In genomic region chr9:77598510-77598909, GRCh38 we compare ENCODE assay signal across 11 cellular contexts. TPM values are rescaled to one million over a fixed set of nuclear protein-coding genes. Genes with fewer than 3 reads are reported as not detected.
DNase-seq lines count a peak whose midpoint lies in the region; ATAC-seq and TF ChIP-seq lines count a peak whose summit lies in the region.
"Had no signal": no experiment of that assay in that cellular context is flagged by ENCODE, and none has a peak within 500 bp of the region (broad histone marks: within the 10 kb centered on the region; RNA-seq: fewer than 3 reads in every experiment).

No MANE protein-coding gene starts in this region.

- H2BK120ac ChIP-seq in IMR-90 (ENCODE audit: low read depth, low read length) = no peak overlapping the region

- H3K23ac ChIP-seq in IMR-90 (ENCODE audit: low read depth, low read length) = no peak overlapping the region

- no peak overlapping the region for H3K18ac ChIP-seq in IMR-90 (ENCODE audit: low read depth, low read length)

- H2AK9ac ChIP-seq in IMR-90 (replicated peaks; ENCODE audit: low read depth, low read length, poor library complexity) = no peak overlapping the region

- TF ChIP-seq RAD21 in IMR-90 (IDR thresholded peaks at IDR 0.05; ENCODE audit: low read length) = no peak

- no peak overlapping the region for H3K9ac ChIP-seq in IMR-90 (ENCODE audit: low read depth, low read length)

- H3K4me2 ChIP-seq in IMR-90 (ENCODE audit: low read depth, low read length) = no peak overlapping the region

- no peaks in the 10 kb centered on the region for H3K9me1 ChIP-seq in IMR-90 (ENCODE audit: insufficient read depth, low read length)

- peaks cover 2% of the 10 kb centered on the region; the same call in 1 of the 2 replicates for H3K27me3 ChIP-seq in IMR-90 (ENCODE audit: control insufficient read depth, insufficient read depth, low read length)

- intact Hi-C loops in IMR-90 (cut with micrococcal nuclease) = no loop called here

- no peak overlapping the region for H3K14ac ChIP-seq in IMR-90 (replicated peaks; ENCODE audit: low read depth, low read length)

- no peaks in the 10 kb centered on the region for H3K79me1 ChIP-seq in IMR-90 (ENCODE audit: low read depth in 1 of 2, low read length in 2 of 2)

- H3K4ac ChIP-seq in IMR-90 (ENCODE audit: low read depth, low read length) = no peak overlapping the region

- POLR2A ChIA-PET in IMR-90 (lab: Charles Lee; ENCODE audit: unreplicated experiment) = no interaction called here

- no CpG with 5 or more reads among the region's 3 CpGs for WGBS in IMR-90 (ENCODE audit: extremely low coverage in 2 of 2, insufficient read length in 1 of 2), 2 experiments

- no peak overlapping the region for H2BK5ac ChIP-seq in IMR-90 (ENCODE audit: low read depth, low read length, poor library complexity, severe bottlenecking)

- H3K36me3 ChIP-seq in IMR-90 (ENCODE audit: control insufficient read depth, insufficient read depth, low read length) = no peaks in the 10 kb centered on the region

- no peak overlapping the region for H4K5ac ChIP-seq in IMR-90 (ENCODE audit: low read depth, low read length)

- no peak overlapping the region for H2BK15ac ChIP-seq in IMR-90 (ENCODE audit: low read depth, low read length)

- no peak for TF ChIP-seq POLR2A in IMR-90 (IDR thresholded peaks at IDR 0.05; ENCODE audit: low read depth, low read length)

- ATAC-seq in IMR-90 (ENCODE audit: low read depth) (peak; percentile 69), GM18909 (IDR thresholded peaks at IDR 0.05; ENCODE audit: poor library complexity, unreplicated experiment) (no peak), GM18907 (IDR thresholded peaks at IDR 0.05; ENCODE audit: unreplicated experiment) (no peak)

- H3K4me3 ChIP-seq in IMR-90 (ENCODE audit: insufficient read depth, low read depth, low read length) = no peak overlapping the region
- H3K4me3 ChIP-seq in skeletal muscle cell (ENCODE audit: low read depth, low read length) = no peak overlapping the region

- no peak overlapping the region for H4K91ac ChIP-seq in IMR-90 (ENCODE audit: insufficient read depth, low read depth, low read length)

- H3K56ac ChIP-seq in IMR-90 (ENCODE audit: extremely low read depth, insufficient read depth, low read length) = no peak overlapping the region

- no peak overlapping the region for H2AFZ ChIP-seq in IMR-90 (replicated peaks; ENCODE audit: low read length, poor library complexity)

- TF ChIP-seq CTCF in IMR-90 (conservative IDR thresholded peaks at IDR 0.05; ENCODE audit: low read depth, low read length) = no peak

- H4K8ac ChIP-seq in IMR-90 (ENCODE audit: low read depth in 2 of 2, low read length in 2 of 2) = no peak overlapping the region

- BruUV-seq in IMR-90 (replicated peaks; lab: Mats Ljungman, UMichigan) = no TSS peak

- H2AK5ac ChIP-seq in IMR-90 (ENCODE audit: low read depth, low read length) = no peak overlapping the region

- DNase-seq in IMR-90 (peak; percentile 37), globus pallidus (ENCODE audit: low spot score) (peak; percentile 42), skeletal muscle cell (ENCODE audit: low read depth) (peak; percentile 37), islet precursor cell (no peak), NCI-H2107 (lab: John Stamatoyannopoulos, UW) (no peak)
- DNase-seq: activated CD8-positive, alpha-beta memory T cell treated with anti-CD3 and anti-CD28 coated beads, Interleukin-2, amount 50 U/mL, for 4 hours; MV-4-11; stimulated activated CD4-positive, alpha-beta T cell treated with anti-CD3 and anti-CD28 coated beads, Interleukin-4, amount 100 ng/mL, for 24 hours had no signal

- H3K9me3 ChIP-seq in IMR-90 (ENCODE audit: control insufficient read depth, insufficient read depth, low read length) = no peaks in the 10 kb centered on the region

- H3K27ac ChIP-seq in IMR-90 (ENCODE audit: insufficient read depth, low read length) = no peak overlapping the region

- in situ Hi-C loops in IMR-90 (cut with MboI; ENCODE audit: low sequenced_read_pairs) = no loop called here

- no peaks in the 10 kb centered on the region for H4K20me1 ChIP-seq in IMR-90 (ENCODE audit: insufficient read depth, low read length)

- CTCF ChIA-PET in IMR-90 (lab: Yijun Ruan, JAX) = no interaction called here

- H2BK20ac ChIP-seq in IMR-90 (ENCODE audit: low read depth, low read length) = no peak overlapping the region

- H3K4me1 ChIP-seq in IMR-90 (ENCODE audit: control insufficient read depth, insufficient read depth, low read length) = no peaks in the 10 kb centered on the region

- dilution Hi-C loops in IMR-90 (cut with HindIII; ENCODE audit: low sequenced_read_pairs, unreplicated experiment) = no loop called here

TF ChIP-seq in IMR-90, 13 proteins besides CTCF, POLR2A, EP300 and RAD21 (continues in another document):
- no peak for TF ChIP-seq MAFK (IDR thresholded peaks at IDR 0.05; ENCODE audit: low read depth, low read length)
- TF ChIP-seq, protein P1, sequence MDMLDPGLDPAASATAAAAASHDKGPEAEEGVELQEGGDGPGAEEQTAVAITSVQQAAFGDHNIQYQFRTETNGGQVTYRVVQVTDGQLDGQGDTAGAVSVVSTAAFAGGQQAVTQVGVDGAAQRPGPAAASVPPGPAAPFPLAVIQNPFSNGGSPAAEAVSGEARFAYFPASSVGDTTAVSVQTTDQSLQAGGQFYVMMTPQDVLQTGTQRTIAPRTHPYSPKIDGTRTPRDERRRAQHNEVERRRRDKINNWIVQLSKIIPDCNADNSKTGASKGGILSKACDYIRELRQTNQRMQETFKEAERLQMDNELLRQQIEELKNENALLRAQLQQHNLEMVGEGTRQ (IDR thresholded peaks at IDR 0.05; ENCODE audit: low read depth, low read length) = no peak
- TF ChIP-seq ELK1 (IDR thresholded peaks at IDR 0.05; ENCODE audit: borderline replicate concordance, low read depth, low read length) = no peak
- TF ChIP-seq CEBPB (IDR thresholded peaks at IDR 0.05; ENCODE audit: low read depth, low read length) = no peak
- TF ChIP-seq RFX5 (IDR thresholded peaks at IDR 0.05; ENCODE audit: low read depth, low read length) = no peak
- TF ChIP-seq SMC3 (IDR thresholded peaks at IDR 0.05; ENCODE audit: low read depth, low read length) = no peak
- no peak for TF ChIP-seq CHD1 (IDR thresholded peaks at IDR 0.05; ENCODE audit: low read depth, low read length)
- TF ChIP-seq FOS (IDR thresholded peaks at IDR 0.05; ENCODE audit: low read depth, low read length) = no peak
- TF ChIP-seq MXI1 (IDR thresholded peaks at IDR 0.05; ENCODE audit: borderline replicate concordance, low read depth, low read length) = no peak
- TF ChIP-seq NFE2L2 (IDR thresholded peaks at IDR 0.05; ENCODE audit: low read depth, low read length) = no peak
- TF ChIP-seq RCOR1 (IDR thresholded peaks at IDR 0.05; ENCODE audit: insufficient replicate concordance, low read length) = no peak
- no peak for TF ChIP-seq MAZ (IDR thresholded peaks at IDR 0.05; ENCODE audit: borderline replicate concordance, low read depth, low read length)

TF ChIP-seq in PFSK-1, 5 proteins besides CTCF, POLR2A, EP300 and RAD21:
- no peak for TF ChIP-seq POLR2AphosphoS5 (IDR thresholded peaks at IDR 0.05; ENCODE audit: low read depth, low read length)
- TF ChIP-seq, protein P2, sequence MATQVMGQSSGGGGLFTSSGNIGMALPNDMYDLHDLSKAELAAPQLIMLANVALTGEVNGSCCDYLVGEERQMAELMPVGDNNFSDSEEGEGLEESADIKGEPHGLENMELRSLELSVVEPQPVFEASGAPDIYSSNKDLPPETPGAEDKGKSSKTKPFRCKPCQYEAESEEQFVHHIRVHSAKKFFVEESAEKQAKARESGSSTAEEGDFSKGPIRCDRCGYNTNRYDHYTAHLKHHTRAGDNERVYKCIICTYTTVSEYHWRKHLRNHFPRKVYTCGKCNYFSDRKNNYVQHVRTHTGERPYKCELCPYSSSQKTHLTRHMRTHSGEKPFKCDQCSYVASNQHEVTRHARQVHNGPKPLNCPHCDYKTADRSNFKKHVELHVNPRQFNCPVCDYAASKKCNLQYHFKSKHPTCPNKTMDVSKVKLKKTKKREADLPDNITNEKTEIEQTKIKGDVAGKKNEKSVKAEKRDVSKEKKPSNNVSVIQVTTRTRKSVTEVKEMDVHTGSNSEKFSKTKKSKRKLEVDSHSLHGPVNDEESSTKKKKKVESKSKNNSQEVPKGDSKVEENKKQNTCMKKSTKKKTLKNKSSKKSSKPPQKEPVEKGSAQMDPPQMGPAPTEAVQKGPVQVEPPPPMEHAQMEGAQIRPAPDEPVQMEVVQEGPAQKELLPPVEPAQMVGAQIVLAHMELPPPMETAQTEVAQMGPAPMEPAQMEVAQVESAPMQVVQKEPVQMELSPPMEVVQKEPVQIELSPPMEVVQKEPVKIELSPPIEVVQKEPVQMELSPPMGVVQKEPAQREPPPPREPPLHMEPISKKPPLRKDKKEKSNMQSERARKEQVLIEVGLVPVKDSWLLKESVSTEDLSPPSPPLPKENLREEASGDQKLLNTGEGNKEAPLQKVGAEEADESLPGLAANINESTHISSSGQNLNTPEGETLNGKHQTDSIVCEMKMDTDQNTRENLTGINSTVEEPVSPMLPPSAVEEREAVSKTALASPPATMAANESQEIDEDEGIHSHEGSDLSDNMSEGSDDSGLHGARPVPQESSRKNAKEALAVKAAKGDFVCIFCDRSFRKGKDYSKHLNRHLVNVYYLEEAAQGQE (IDR thresholded peaks at IDR 0.05; ENCODE audit: insufficient read depth in 1 of 2, low read depth in 2 of 2, low read length in 2 of 2) = peak; percentile 60 to 79; a peak in 3 of 4 replicates

RNA-seq across cellular contexts. Expression of gene GNA14, which starts 49.6 kb away (rescaled TPM):
- under 0.01 TPM in 1 of 2 replicates, not detected in the other for total RNA-seq in IMR-90 (2012; rRNA removed)
- 0.03 TPM in 1 of 2 replicates, not detected in the other for polyA plus RNA-seq in IMR-90 (2012; rRNA removed)
- 0.02 TPM in 1 of 2 replicates, not detected in the other for polyA plus RNA-seq in IMR-90 (2012; cell fraction: cytosol; rRNA removed)
- 0.15 TPM in 1 of 2 replicates, not detected in the other for polyA plus RNA-seq in IMR-90 (2012; cell fraction: nucleus; rRNA removed; ENCODE audit: low replicate concordance)
- not detected for polyA plus RNA-seq in PFSK-1 (2012; ENCODE audit: insufficient read length, low read depth)

Comparison
In these comparisons a context has a peak if more than half of its experiments do, and no peak if none do; other contexts are left out.
1. DNase-seq: peak in IMR-90 (single experiment), globus pallidus (single experiment) and skeletal muscle cell (single experiment); none in islet precursor cell (single experiment) and NCI-H2107 (single experiment).